9 cellular contexts compared by ENCODE assay signal in genomic region chr17:8151120-8151640, GRCh38. TPM values are rescaled to one million over a fixed set of nuclear protein-coding genes. Genes with fewer than 3 reads are reported as not detected.
DNase-seq lines count a peak whose midpoint lies in the region; ATAC-seq and TF ChIP-seq lines count a peak whose summit lies in the region.
"Had no signal": no experiment of that assay in that cellular context is flagged by ENCODE, and none has a peak within 500 bp of the region (broad histone marks: within the 10 kb centered on the region; RNA-seq: fewer than 3 reads in every experiment).

No MANE protein-coding gene starts in this region.

- H3K36me3 ChIP-seq in Caco-2 (ENCODE audit: control insufficient read depth, insufficient read depth, low read length) (no peaks in the 10 kb centered on the region), Loucy (ENCODE audit: insufficient read depth, low read length) (peaks cover 20% of the 10 kb centered on the region; the same call in 1 of the 2 replicates), brain microvascular endothelial cell (replicated peaks) (peaks cover 43% of the 10 kb centered on the region), iPS-18a (ENCODE audit: control insufficient read depth, low read depth, low read length) (peaks cover 34% of the 10 kb centered on the region), gastrocnemius medialis (peaks cover 14 to 61% of the 10 kb centered on the region in 2 donors)

- peak overlapping the region; percentile 99 for H3K27ac ChIP-seq in brain microvascular endothelial cell
- peak overlapping the region; percentile 31 for H3K27ac ChIP-seq in iPS-18a (ENCODE audit: low read length)
- H3K27ac ChIP-seq in gastrocnemius medialis: peak overlapping the region; percentile 98 to 100 (median 100)

- H3K4me1 ChIP-seq in Caco-2 (peaks cover 19% of the 10 kb centered on the region), Loucy (ENCODE audit: insufficient read depth, low read length, poor library complexity, severe bottlenecking) (peaks cover 29% of the 10 kb centered on the region), iPS-18a (ENCODE audit: control insufficient read depth, low read depth, low read length) (peaks cover 36% of the 10 kb centered on the region), gastrocnemius medialis (peaks cover 51 to 53% of the 10 kb centered on the region in 2 donors)

- BruUV-seq in Caco-2 (replicated peaks; lab: Mats Ljungman, UMichigan): no TSS peak

- in situ Hi-C loops in brain microvascular endothelial cell (cut with HindIII; ENCODE audit: low pct_ligation_motif_present, low sequenced_read_pairs): no loop called here
- in situ Hi-C loops in gastrocnemius medialis (cut with MboI; ENCODE audit: low sequenced_read_pairs in 4 of 4): loop anchor here in 1 of 4 donors (5.0 kb wide), 1 partner anchor 309 kb away; no protein-coding TSS in a partner anchor

- H3K4me2 ChIP-seq in Loucy (ENCODE audit: low read depth, low read length, poor library complexity, severe bottlenecking): peak overlapping the region; percentile 97

- H3K27ac Mint-ChIP-seq in Caco-2 (ENCODE audit: unreplicated experiment): no peak overlapping the region

- DNase-seq in Caco-2: no peak
- peak; percentile 91 for DNase-seq in UCSD-AML1 (lab: John Stamatoyannopoulos, UW; ENCODE audit: unreplicated experiment)
- DNase-seq in brain microvascular endothelial cell: peak; percentile 92
- DNase-seq in gastrocnemius medialis: peak; percentile 92 to 94
- DNase-seq in NCI-H2171 (lab: John Stamatoyannopoulos, UW): no peak

- intact Hi-C loops in Caco-2 (cut with micrococcal nuclease; ENCODE audit: unreplicated experiment): no loop called here
- intact Hi-C loops in gastrocnemius medialis (cut with DNase I; ENCODE audit: low total_unique reads): loop anchor here (5.0 to 10.0 kb wide), 4 partner anchors 309 to 909 kb away; partner anchors contain the start of genes CD68, GABARAP and SLC2A4

- H3K4me1 Mint-ChIP-seq in Caco-2 (ENCODE audit: low read depth, unreplicated experiment): peaks cover 21% of the 10 kb centered on the region

- H3K9ac ChIP-seq in Loucy (ENCODE audit: low read depth, low read length, poor library complexity, severe bottlenecking) (peak overlapping the region; percentile 77), iPS-18a (ENCODE audit: low read length) (peak overlapping the region; percentile 72)

- H3F3A ChIP-seq in Loucy (ENCODE audit: low read depth): no peaks in the 10 kb centered on the region

- H2AFZ ChIP-seq in Loucy (ENCODE audit: low read length): peak overlapping the region; percentile 68

- H3K79me2 ChIP-seq in Loucy (ENCODE audit: insufficient read depth, low read length): peaks cover 11% of the 10 kb centered on the region; the same call in 1 of the 2 replicates

- peaks cover 15% of the 10 kb centered on the region for H4K20me1 ChIP-seq in Loucy (ENCODE audit: insufficient read depth, low read length, poor library complexity, severe bottlenecking)

- H3K27me3 ChIP-seq in Caco-2 (replicated peaks; ENCODE audit: control insufficient read depth, insufficient read depth, low read length) (no peaks in the 10 kb centered on the region), Loucy (ENCODE audit: insufficient read depth, low read length, poor library complexity, severe bottlenecking) (no peaks in the 10 kb centered on the region), brain microvascular endothelial cell (replicated peaks) (no peaks in the 10 kb centered on the region), iPS-18a (ENCODE audit: control insufficient read depth, insufficient read depth, low read length) (no peaks in the 10 kb centered on the region), gastrocnemius medialis (no peaks in the 10 kb centered on the region)

- ATAC-seq in GM21423 (IDR thresholded peaks at IDR 0.05; ENCODE audit: unreplicated experiment) (peak; percentile 41), gastrocnemius medialis (peak; percentile 31 to 35)

- POLR2A ChIA-PET in Caco-2 (lab: Charles Lee): no interaction called here

- peak; percentile 91 to 95 for TF ChIP-seq POLR2A in gastrocnemius medialis (IDR thresholded peaks at IDR 0.05)

- CTCF ChIA-PET in Caco-2 (lab: Charles Lee): no interaction called here

- peak overlapping the region; percentile 84 for H3K4me3 Mint-ChIP-seq in Caco-2 (ENCODE audit: unreplicated experiment)

- peak overlapping the region; percentile 70 for H3K4me3 ChIP-seq in Caco-2 (ENCODE audit: low read depth, low read length)
- H3K4me3 ChIP-seq in Loucy (ENCODE audit: low read length, poor library complexity, severe bottlenecking): peak overlapping the region; percentile 87
- peak overlapping the region; percentile 99 for H3K4me3 ChIP-seq in brain microvascular endothelial cell (ENCODE audit: low read depth, low read length)
- peak overlapping the region; percentile 91 for H3K4me3 ChIP-seq in iPS-18a (ENCODE audit: low read length)
- peak overlapping the region; percentile 69 to 97 (median 84) for H3K4me3 ChIP-seq in gastrocnemius medialis

- no peaks in the 10 kb centered on the region for H3K27me3 Mint-ChIP-seq in Caco-2 (ENCODE audit: insufficient read depth, unreplicated experiment)

- H3K9me2 ChIP-seq in Loucy (replicated peaks; ENCODE audit: low read depth, low read length): no peaks in the 10 kb centered on the region

- H3K36me3 Mint-ChIP-seq in Caco-2 (ENCODE audit: insufficient read depth, unreplicated experiment): peaks cover 22% of the 10 kb centered on the region

- H3K9me3 ChIP-seq in Caco-2 (no peaks in the 10 kb centered on the region), Loucy (ENCODE audit: insufficient read depth, low read depth, low read length) (no peaks in the 10 kb centered on the region), iPS-18a (ENCODE audit: control insufficient read depth, low read depth, low read length) (no peaks in the 10 kb centered on the region), gastrocnemius medialis (no peaks in the 10 kb centered on the region)

- TF ChIP-seq CTCF in Caco-2 (IDR thresholded peaks at IDR 0.05; ENCODE audit: insufficient read depth in 1 of 2, low read depth in 1 of 2, low read length in 1 of 2, severe bottlenecking in 1 of 2, unreplicated experiment in 1 of 2) (no peak), Loucy (conservative IDR thresholded peaks at IDR 0.05; ENCODE audit: low read length) (no peak), brain microvascular endothelial cell (IDR thresholded peaks at IDR 0.05; ENCODE audit: low read depth, low read length, missing control alignments) (no peak), gastrocnemius medialis (IDR thresholded peaks at IDR 0.05 in 4 of 5, conservative IDR thresholded peaks at IDR 0.05 in 1 of 5) (peak in 2 of 5 experiments; percentile 21 to 26)

- H3K9me3 Mint-ChIP-seq in Caco-2 (ENCODE audit: unreplicated experiment): no peaks in the 10 kb centered on the region

RNA-seq across cellular contexts. Expression of gene PER1, which starts 1.0 kb away (rescaled TPM):
- 10.6 and 10.8 TPM in 2 replicates for total RNA-seq in Caco-2 (2022)
- total RNA-seq in gastrocnemius medialis: 100 to 1,000 TPM; 105 to 263 (median 164) TPM

RNA-seq across cellular contexts. Expression of gene VAMP2, which starts 11.6 kb away (rescaled TPM):
- total RNA-seq in Caco-2 (2022) (10.5 and 12.2 TPM in 2 replicates), gastrocnemius medialis (10 to 100 TPM; 10.9 to 37.0 (median 25.7) TPM)

RNA-seq across cellular contexts. Expression of gene TMEM107, which starts 25.0 kb away (rescaled TPM):
- total RNA-seq in Caco-2 (2022): 5.4 TPM in 2 replicates
- 1 to 10 TPM in 3 of 4 donors, under 1 TPM in 1; 0.75 to 5.7 (median 3.1) TPM for total RNA-seq in gastrocnemius medialis

RNA-seq across cellular contexts. Expression of gene HES7, which starts 27.3 kb away (rescaled TPM):
- not detected in 2 replicates for total RNA-seq in Caco-2 (2022)
- total RNA-seq in gastrocnemius medialis: not detected
- total RNA-seq: glomerular endothelial cell had no signal

RNA-seq across cellular contexts. Expression of gene ALOXE3, which starts 32.9 kb away (rescaled TPM):
- total RNA-seq in Caco-2 (2022) (not detected in 2 replicates), gastrocnemius medialis (not detected)
- total RNA-seq: glomerular endothelial cell had no signal

Comparison
In these comparisons a context has a peak if more than half of its experiments do, and no peak if none do; other contexts are left out.
1. DNase-seq: peak in UCSD-AML1 (single experiment), brain microvascular endothelial cell (single experiment) and gastrocnemius medialis (2 of 2); none in Caco-2 (0 of 2) and NCI-H2171 (single experiment).
2. H3K27ac ChIP-seq: peak in every context shown above with its lines; median percentile 100 in gastrocnemius medialis; 99 in brain microvascular endothelial cell; 31 in iPS-18a.
3. Peak in every context shown above with its lines, with median percentiles within 50 percentile points of each other: H3K4me3 ChIP-seq.